In genomic region chr4:56978750-56979303, GRCh38 we compare ENCODE assay signal across 1 cellular context.
A peak's percentile ranks its signal among the peaks of the same experiment; 100 is the strongest.
TF ChIP-seq lines count a peak whose summit lies in the region.

POLR2B (plus strand) TSS chr4:56978896; CDS start chr4:56978986, 90 bp downstream.

TF ChIP-seq in HEK293, 187 proteins besides CTCF, POLR2A, EP300 and RAD21 (continued from another document and continues in another):
- no peak for TF ChIP-seq ZNF280C (tag by site-specific recombination; IDR thresholded peaks at IDR 0.05)
- no peak for TF ChIP-seq ZNF558 (tag by site-specific recombination; IDR thresholded peaks at IDR 0.05)
- TF ChIP-seq HOXC10 (CRISPR knock-in tag; IDR thresholded peaks at IDR 0.05), result no peak
- no peak for TF ChIP-seq ZNF529 (tag by site-specific recombination; IDR thresholded peaks at IDR 0.05; ENCODE audit: insufficient replicate concordance)
- TF ChIP-seq ZNF221 (tag by site-specific recombination; IDR thresholded peaks at IDR 0.05; ENCODE audit: borderline replicate concordance), result no peak
- TF ChIP-seq, protein P1, sequence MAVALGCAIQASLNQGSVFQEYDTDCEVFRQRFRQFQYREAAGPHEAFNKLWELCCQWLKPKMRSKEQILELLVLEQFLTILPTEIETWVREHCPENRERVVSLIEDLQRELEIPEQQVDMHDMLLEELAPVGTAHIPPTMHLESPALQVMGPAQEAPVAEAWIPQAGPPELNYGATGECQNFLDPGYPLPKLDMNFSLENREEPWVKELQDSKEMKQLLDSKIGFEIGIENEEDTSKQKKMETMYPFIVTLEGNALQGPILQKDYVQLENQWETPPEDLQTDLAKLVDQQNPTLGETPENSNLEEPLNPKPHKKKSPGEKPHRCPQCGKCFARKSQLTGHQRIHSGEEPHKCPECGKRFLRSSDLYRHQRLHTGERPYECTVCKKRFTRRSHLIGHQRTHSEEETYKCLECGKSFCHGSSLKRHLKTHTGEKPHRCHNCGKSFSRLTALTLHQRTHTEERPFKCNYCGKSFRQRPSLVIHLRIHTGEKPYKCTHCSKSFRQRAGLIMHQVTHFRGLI (tag by site-specific recombination; IDR thresholded peaks at IDR 0.05), result no peak
- TF ChIP-seq, protein P2, sequence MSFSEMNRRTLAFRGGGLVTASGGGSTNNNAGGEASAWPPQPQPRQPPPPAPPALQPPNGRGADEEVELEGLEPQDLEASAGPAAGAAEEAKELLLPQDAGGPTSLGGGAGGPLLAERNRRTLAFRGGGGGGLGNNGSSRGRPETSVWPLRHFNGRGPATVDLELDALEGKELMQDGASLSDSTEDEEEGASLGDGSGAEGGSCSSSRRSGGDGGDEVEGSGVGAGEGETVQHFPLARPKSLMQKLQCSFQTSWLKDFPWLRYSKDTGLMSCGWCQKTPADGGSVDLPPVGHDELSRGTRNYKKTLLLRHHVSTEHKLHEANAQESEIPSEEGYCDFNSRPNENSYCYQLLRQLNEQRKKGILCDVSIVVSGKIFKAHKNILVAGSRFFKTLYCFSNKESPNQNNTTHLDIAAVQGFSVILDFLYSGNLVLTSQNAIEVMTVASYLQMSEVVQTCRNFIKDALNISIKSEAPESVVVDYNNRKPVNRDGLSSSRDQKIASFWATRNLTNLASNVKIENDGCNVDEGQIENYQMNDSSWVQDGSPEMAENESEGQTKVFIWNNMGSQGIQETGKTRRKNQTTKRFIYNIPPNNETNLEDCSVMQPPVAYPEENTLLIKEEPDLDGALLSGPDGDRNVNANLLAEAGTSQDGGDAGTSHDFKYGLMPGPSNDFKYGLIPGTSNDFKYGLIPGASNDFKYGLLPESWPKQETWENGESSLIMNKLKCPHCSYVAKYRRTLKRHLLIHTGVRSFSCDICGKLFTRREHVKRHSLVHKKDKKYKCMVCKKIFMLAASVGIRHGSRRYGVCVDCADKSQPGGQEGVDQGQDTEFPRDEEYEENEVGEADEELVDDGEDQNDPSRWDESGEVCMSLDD (tag by site-specific recombination; IDR thresholded peaks at IDR 0.05), result no peak
- no peak for TF ChIP-seq ZNF621 (tag by site-specific recombination; IDR thresholded peaks at IDR 0.05)
- no peak for TF ChIP-seq ZNF248 (tag by site-specific recombination; IDR thresholded peaks at IDR 0.05)
- TF ChIP-seq ZFP3 (tag by site-specific recombination; IDR thresholded peaks at IDR 0.05; ENCODE audit: low read depth), result no peak
- TF ChIP-seq WT1 (tag by site-specific recombination; IDR thresholded peaks at IDR 0.05), result no peak
- TF ChIP-seq, protein P3, sequence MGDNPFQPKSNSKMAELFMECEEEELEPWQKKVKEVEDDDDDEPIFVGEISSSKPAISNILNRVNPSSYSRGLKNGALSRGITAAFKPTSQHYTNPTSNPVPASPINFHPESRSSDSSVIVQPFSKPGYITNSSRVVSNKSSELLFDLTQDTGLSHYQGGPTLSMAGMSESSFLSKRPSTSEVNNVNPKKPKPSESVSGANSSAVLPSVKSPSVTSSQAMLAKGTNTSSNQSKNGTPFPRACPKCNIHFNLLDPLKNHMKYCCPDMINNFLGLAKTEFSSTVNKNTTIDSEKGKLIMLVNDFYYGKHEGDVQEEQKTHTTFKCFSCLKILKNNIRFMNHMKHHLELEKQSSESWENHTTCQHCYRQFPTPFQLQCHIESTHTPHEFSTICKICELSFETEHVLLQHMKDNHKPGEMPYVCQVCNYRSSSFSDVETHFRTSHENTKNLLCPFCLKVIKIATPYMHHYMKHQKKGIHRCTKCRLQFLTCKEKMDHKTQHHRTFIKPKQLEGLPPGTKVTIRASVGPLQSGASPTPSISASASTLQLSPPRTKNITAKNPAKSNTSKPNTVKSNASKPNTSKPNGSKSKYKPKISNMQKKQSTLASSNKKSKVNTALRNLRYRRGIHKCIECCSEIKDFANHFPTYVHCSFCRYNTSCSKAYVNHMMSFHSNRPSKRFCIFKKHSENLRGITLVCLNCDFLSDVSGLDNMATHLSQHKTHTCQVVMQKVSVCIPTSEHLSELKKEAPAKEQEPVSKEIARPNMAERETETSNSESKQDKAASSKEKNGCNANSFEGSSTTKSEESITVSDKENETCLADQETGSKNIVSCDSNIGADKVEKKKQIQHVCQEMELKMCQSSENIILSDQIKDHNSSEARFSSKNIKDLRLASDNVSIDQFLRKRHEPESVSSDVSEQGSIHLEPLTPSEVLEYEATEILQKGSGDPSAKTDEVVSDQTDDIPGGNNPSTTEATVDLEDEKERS (tag by site-specific recombination; IDR thresholded peaks at IDR 0.05), result no peak
- no peak for TF ChIP-seq PRDM1 (tag by site-specific recombination; IDR thresholded peaks at IDR 0.05)
- 0 out of 2 replicates have a peak, but pooled peaks have one; percentile 14 for TF ChIP-seq ZSCAN30 (tag by site-specific recombination; IDR thresholded peaks at IDR 0.05)
- no peak for TF ChIP-seq HOXD13 (CRISPR knock-in tag; IDR thresholded peaks at IDR 0.05; ENCODE audit: borderline replicate concordance)
- no peak for TF ChIP-seq SALL2 (tag by site-specific recombination; IDR thresholded peaks at IDR 0.05; ENCODE audit: borderline replicate concordance)
- no peak for TF ChIP-seq ZNF658 (tag by site-specific recombination; IDR thresholded peaks at IDR 0.05)
- no peak for TF ChIP-seq TSHZ1 (tag by site-specific recombination; IDR thresholded peaks at IDR 0.05; ENCODE audit: borderline replicate concordance)
- TF ChIP-seq OSR2 (tag by site-specific recombination; IDR thresholded peaks at IDR 0.05), result peak; percentile 85
- no peak for TF ChIP-seq PRDM2 (tag by site-specific recombination; IDR thresholded peaks at IDR 0.05; ENCODE audit: borderline replicate concordance)
- TF ChIP-seq ZNF2 (tag by site-specific recombination; IDR thresholded peaks at IDR 0.05), result peak; percentile 65; the same call in 1 of the 2 replicates
- TF ChIP-seq ZNF626 (tag by site-specific recombination; IDR thresholded peaks at IDR 0.05), result no peak
- TF ChIP-seq SP7 (tag by site-specific recombination; IDR thresholded peaks at IDR 0.05), result no peak
- no peak for TF ChIP-seq ZNF37A (tag by site-specific recombination; IDR thresholded peaks at IDR 0.05)
- TF ChIP-seq, protein P4, sequence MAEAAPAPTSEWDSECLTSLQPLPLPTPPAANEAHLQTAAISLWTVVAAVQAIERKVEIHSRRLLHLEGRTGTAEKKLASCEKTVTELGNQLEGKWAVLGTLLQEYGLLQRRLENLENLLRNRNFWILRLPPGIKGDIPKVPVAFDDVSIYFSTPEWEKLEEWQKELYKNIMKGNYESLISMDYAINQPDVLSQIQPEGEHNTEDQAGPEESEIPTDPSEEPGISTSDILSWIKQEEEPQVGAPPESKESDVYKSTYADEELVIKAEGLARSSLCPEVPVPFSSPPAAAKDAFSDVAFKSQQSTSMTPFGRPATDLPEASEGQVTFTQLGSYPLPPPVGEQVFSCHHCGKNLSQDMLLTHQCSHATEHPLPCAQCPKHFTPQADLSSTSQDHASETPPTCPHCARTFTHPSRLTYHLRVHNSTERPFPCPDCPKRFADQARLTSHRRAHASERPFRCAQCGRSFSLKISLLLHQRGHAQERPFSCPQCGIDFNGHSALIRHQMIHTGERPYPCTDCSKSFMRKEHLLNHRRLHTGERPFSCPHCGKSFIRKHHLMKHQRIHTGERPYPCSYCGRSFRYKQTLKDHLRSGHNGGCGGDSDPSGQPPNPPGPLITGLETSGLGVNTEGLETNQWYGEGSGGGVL (tag by site-specific recombination; IDR thresholded peaks at IDR 0.05), result no peak
- TF ChIP-seq ZNF664 (tag by site-specific recombination; IDR thresholded peaks at IDR 0.05), result no peak
- no peak for TF ChIP-seq ZNF560 (tag by site-specific recombination; IDR thresholded peaks at IDR 0.05; ENCODE audit: borderline replicate concordance)
- no peak for TF ChIP-seq ZBTB44 (tag by site-specific recombination; IDR thresholded peaks at IDR 0.05)
- no peak for TF ChIP-seq ZNF202 (tag by site-specific recombination; IDR thresholded peaks at IDR 0.05; ENCODE audit: borderline replicate concordance)
